Comparison of ENCODE assay signal across 7 cellular contexts in genomic region chr7:76395605-76396004, GRCh38. TPM values are rescaled to one million over a fixed set of nuclear protein-coding genes. Genes with fewer than 3 reads are reported as not detected.
DNase-seq lines count a peak whose midpoint lies in the region; ATAC-seq, FAIRE-seq and TF ChIP-seq lines count a peak whose summit lies in the region.
"Not testable (repeated sequence)": the region's sequence is repeated elsewhere in the genome, so short reads cannot be mapped to it uniquely, and the experiment has no call there.

No MANE protein-coding gene starts in this region.

- TF ChIP-seq POLR2A in A549 (IDR thresholded peaks at IDR 0.05; ENCODE audit: low read length) = not testable (repeated sequence)

- H3K4me2 ChIP-seq in A549; DND-41 (ENCODE audit: insufficient read depth, low read length); keratinocyte (ENCODE audit: control insufficient read depth, extremely low read depth, insufficient read depth, low read depth, low read length); neural progenitor cell: not testable (repeated sequence)

- not testable (repeated sequence) for H3K36me3 ChIP-seq in DND-41 (ENCODE audit: insufficient read depth, low read length); keratinocyte (ENCODE audit: control insufficient read depth in 2 of 2, extremely low read depth in 1 of 2, insufficient read depth in 2 of 2, low read length in 2 of 2); neural progenitor cell

- H3K9me3 Mint-ChIP-seq in IgD-negative memory B cell, neural progenitor cell: not testable (repeated sequence)

- WGBS in A549 (ENCODE audit: missing lambda C conversion rate) = 87% methylated on average over 14 of the region's 14 CpGs

- H3K27ac Mint-ChIP-seq in IgD-negative memory B cell (peak overlapping the region in 2 of 3 donors; percentile 69 to 86), neural progenitor cell (peak overlapping the region; percentile 60)

- not testable (repeated sequence) for ATAC-seq in A549; DND-41 (ENCODE audit: insufficient read depth, low read depth)

- not testable (repeated sequence) for H3K36me3 Mint-ChIP-seq in IgD-negative memory B cell, neural progenitor cell

- H3K4me1 Mint-ChIP-seq in IgD-negative memory B cell (peaks cover 16 to 21% (median 17%) of the 10 kb centered on the region in 3 donors), neural progenitor cell (peaks cover 35% of the 10 kb centered on the region)

- H3K9me3 ChIP-seq in A549; DND-41 (ENCODE audit: insufficient read depth, low read length, severe bottlenecking); keratinocyte (ENCODE audit: control insufficient read depth, low read depth, low read length); neural progenitor cell (ENCODE audit: low read depth): not testable (repeated sequence)

- TF ChIP-seq CTCF in A549 (IDR thresholded peaks at IDR 0.05); DND-41 (IDR thresholded peaks at IDR 0.05; ENCODE audit: borderline replicate concordance, extremely low read depth, low read length, poor library complexity, severe bottlenecking); keratinocyte (optimal IDR thresholded peaks at IDR 0.05 in 1 of 3, IDR thresholded peaks at IDR 0.05 in 1 of 3, conservative IDR thresholded peaks at IDR 0.05 in 1 of 3; ENCODE audit: extremely low read depth in 1 of 3, insufficient read depth in 2 of 3, low read length in 3 of 3); neural progenitor cell (IDR thresholded peaks at IDR 0.05): not testable (repeated sequence)

- peaks cover 30% of the 10 kb centered on the region for H3K4me1 ChIP-seq in A549
- H3K4me1 ChIP-seq in DND-41 (ENCODE audit: insufficient read depth, low read length) = peaks cover 16% of the 10 kb centered on the region
- H3K4me1 ChIP-seq in keratinocyte (ENCODE audit: control insufficient read depth, extremely low read depth, insufficient read depth, low read length) = peaks cover 24% of the 10 kb centered on the region
- not testable (repeated sequence) for H3K4me1 ChIP-seq in neural progenitor cell

- FAIRE-seq in A549 (lab: Jason Lieb, UNC); keratinocyte (lab: Jason Lieb, UNC): not testable (repeated sequence)

- not testable (repeated sequence) for H3K9me1 ChIP-seq in keratinocyte (ENCODE audit: control insufficient read depth, extremely low read depth, insufficient read depth, low read length)

- H4K20me1 ChIP-seq in DND-41 (ENCODE audit: insufficient read depth, low read length); keratinocyte (ENCODE audit: control insufficient read depth, extremely low read depth, insufficient read depth, low read length); neural progenitor cell (ENCODE audit: low read depth): not testable (repeated sequence)

- H3K27me3 Mint-ChIP-seq in IgD-negative memory B cell; neural progenitor cell (ENCODE audit: insufficient read depth, low read depth): not testable (repeated sequence)

- peak overlapping the region; percentile 23 to 98; a peak in 3 of 6 replicates for H3K27ac ChIP-seq in A549
- not testable (repeated sequence) for H3K27ac ChIP-seq in DND-41 (ENCODE audit: low read length); keratinocyte (ENCODE audit: control insufficient read depth, insufficient read depth, low read length); neural progenitor cell
- H3K27ac ChIP-seq in angular gyrus (ENCODE audit: low read depth, low read length) = peak overlapping the region; percentile 15
- peak overlapping the region; percentile 92 for H3K27ac ChIP-seq in caudate nucleus (ENCODE audit: low read depth, low read length)

- TF ChIP-seq RAD21 in A549 (conservative IDR thresholded peaks at IDR 0.05 in 1 of 2, IDR thresholded peaks at IDR 0.05 in 1 of 2) = not testable (repeated sequence)

- not testable (repeated sequence) for H3K4me3 ChIP-seq in A549; DND-41 (ENCODE audit: low read depth in 1 of 2, low read length in 2 of 2); keratinocyte (ENCODE audit: control insufficient read depth in 2 of 3, extremely low read depth in 1 of 3, insufficient read depth in 2 of 3, low read depth in 1 of 3, low read length in 3 of 3); neural progenitor cell

- H3K9ac ChIP-seq in DND-41 (ENCODE audit: low read depth, low read length); keratinocyte (ENCODE audit: control insufficient read depth, extremely low read depth, insufficient read depth, low read length); neural progenitor cell: not testable (repeated sequence)

- dilution Hi-C loops in keratinocyte (cut with MboI; ENCODE audit: extremely low pct_ligation_motif_present, low sequenced_read_pairs) = not testable (repeated sequence)

- TF ChIP-seq EP300 in A549 (IDR thresholded peaks at IDR 0.05) = not testable (repeated sequence)

- DNase-seq in A549 (ENCODE audit: low read depth in 1 of 2, low spot score in 1 of 2); DND-41; caudate nucleus (lab: John Stamatoyannopoulos, UW); keratinocyte (ENCODE audit: low read depth, low spot score); neural progenitor cell (ENCODE audit: low spot score): not testable (repeated sequence)

- CTCF ChIA-PET in A549 (lab: Yijun Ruan, JAX) = interaction anchor here (1.2 kb wide), 1 partner anchor 12 kb away, joined by 3 read pairs; no protein-coding TSS in a partner anchor

- POLR2A ChIA-PET in A549 (lab: Yijun Ruan, JAX) = not testable (repeated sequence)

- H3K79me2 ChIP-seq in DND-41 (ENCODE audit: insufficient read depth, low read length); keratinocyte (ENCODE audit: control insufficient read depth, insufficient read depth, low read length); neural progenitor cell (ENCODE audit: low read depth): not testable (repeated sequence)

- H3K4me3 Mint-ChIP-seq in IgD-negative memory B cell = peak overlapping the region in 2 of 4 donors; percentile 63 to 72
- not testable (repeated sequence) for H3K4me3 Mint-ChIP-seq in neural progenitor cell

- H3K27me3 ChIP-seq in DND-41 (ENCODE audit: insufficient read depth, low read length, poor library complexity); keratinocyte (ENCODE audit: control insufficient read depth, extremely low read depth, insufficient read depth, low read length); neural progenitor cell: not testable (repeated sequence)

- H2AFZ ChIP-seq in DND-41 (ENCODE audit: low read depth, low read length) = peak overlapping the region; percentile 44; the same call in 1 of the 2 replicates
- H2AFZ ChIP-seq in keratinocyte (ENCODE audit: control insufficient read depth, low read length) = peak overlapping the region; percentile 10
- H2AFZ ChIP-seq in neural progenitor cell (replicated peaks) = not testable (repeated sequence)

- H3F3A ChIP-seq in neural progenitor cell (ENCODE audit: low read depth) = peaks cover 25% of the 10 kb centered on the region

RNA-seq across cellular contexts. Expression of gene SSC4D, which starts 13.9 kb away (rescaled TPM):
- polyA plus RNA-seq in A549 (2011; rRNA removed) (0.45 and 0.91 TPM in 2 replicates), A549 (2017; fragmentation: RNase III; extraction: RNeasy Plus Mini Kit Qiagen cat#74134 plus additional on column Dnase treatment) (0.79 to 1.0 TPM (median 1.0 TPM) in 3 replicates), IgD-negative memory B cell (not detected), keratinocyte (0.98 to 1.6 TPM (median 1.1 TPM) in 3 replicates)
- polyA plus RNA-seq in A549 (2012; cell fraction: cytosol; rRNA removed) = 1.1 and 1.4 TPM in 2 replicates
- polyA plus RNA-seq in A549 (2012; cell fraction: nucleus; rRNA removed) = 1.7 and 2.3 TPM in 2 replicates
- 0.66 and 0.92 TPM in 2 replicates for polyA minus RNA-seq in A549 (2011; rRNA and poly(A)+ RNA removed)
- polyA plus RNA-seq in keratinocyte (2011; ENCODE audit: low read depth) = not detected
- 0.83 and 1.2 TPM in 2 replicates for polyA plus RNA-seq in keratinocyte (2011; cell fraction: cytosol; rRNA removed)
- polyA plus RNA-seq in keratinocyte (2011; cell fraction: nucleus; rRNA removed) = 1.6 and 2.0 TPM in 2 replicates
- polyA plus RNA-seq in keratinocyte (2012; ENCODE audit: low replicate concordance) = 0.76 and 0.88 TPM in 2 replicates
- polyA minus RNA-seq in keratinocyte = 0.13 to 0.73 TPM (median 0.48 TPM) in 3 replicates
- polyA minus RNA-seq in keratinocyte (2011; cell fraction: cytosol; rRNA and poly(A)+ RNA removed) = not detected
- 0.39 and 0.53 TPM in 2 replicates for polyA minus RNA-seq in keratinocyte (2011; cell fraction: nucleus; rRNA and poly(A)+ RNA removed)
- total RNA-seq in neural progenitor cell (ENCODE audit: low replicate concordance) = 0.43 and 6.8 TPM in 2 replicates

RNA-seq across cellular contexts. Expression of gene ZP3, which starts 29.1 kb away (rescaled TPM):
- polyA plus RNA-seq in A549 (2011; rRNA removed) (26.5 and 38.6 TPM in 2 replicates), A549 (2017; fragmentation: RNase III; extraction: RNeasy Plus Mini Kit Qiagen cat#74134 plus additional on column Dnase treatment) (19.5 to 21.4 TPM (median 20.1 TPM) in 3 replicates), IgD-negative memory B cell (4.1 TPM), keratinocyte (6.9 to 13.6 TPM (median 7.7 TPM) in 3 replicates)
- 23.7 and 28.6 TPM in 2 replicates for polyA plus RNA-seq in A549 (2012; cell fraction: cytosol; rRNA removed)
- polyA plus RNA-seq in A549 (2012; cell fraction: nucleus; rRNA removed) = 31.7 and 32.8 TPM in 2 replicates
- polyA minus RNA-seq in A549 (2011; rRNA and poly(A)+ RNA removed) = 80.6 and 90.3 TPM in 2 replicates
- 6.0 TPM for polyA plus RNA-seq in keratinocyte (2011; ENCODE audit: low read depth)
- 12.2 and 16.7 TPM in 2 replicates for polyA plus RNA-seq in keratinocyte (2011; cell fraction: cytosol; rRNA removed)
- polyA plus RNA-seq in keratinocyte (2011; cell fraction: nucleus; rRNA removed) = 7.9 and 10.3 TPM in 2 replicates
- 13.7 and 24.8 TPM in 2 replicates for polyA plus RNA-seq in keratinocyte (2012; ENCODE audit: low replicate concordance)
- 22.5 to 25.0 TPM (median 24.6 TPM) in 3 replicates for polyA minus RNA-seq in keratinocyte
- polyA minus RNA-seq in keratinocyte (2011; cell fraction: cytosol; rRNA and poly(A)+ RNA removed) = 14.0 TPM
- polyA minus RNA-seq in keratinocyte (2011; cell fraction: nucleus; rRNA and poly(A)+ RNA removed) = 4.6 and 5.6 TPM in 2 replicates
- total RNA-seq in neural progenitor cell (ENCODE audit: low replicate concordance) = 1.7 TPM in 1 of 2 replicates, not detected in the other

RNA-seq across cellular contexts. Expression of gene YWHAG, which starts 36.8 kb away (rescaled TPM):
- polyA plus RNA-seq in A549 (2011; rRNA removed) (140 and 141 TPM in 2 replicates), A549 (2017; fragmentation: RNase III; extraction: RNeasy Plus Mini Kit Qiagen cat#74134 plus additional on column Dnase treatment) (295 to 306 TPM (median 302 TPM) in 3 replicates), IgD-negative memory B cell (3.5 TPM), keratinocyte (88.1 to 130 TPM (median 116 TPM) in 3 replicates)
- polyA plus RNA-seq in A549 (2012; cell fraction: cytosol; rRNA removed) = 45.1 and 50.9 TPM in 2 replicates
- 40.3 and 49.7 TPM in 2 replicates for polyA plus RNA-seq in A549 (2012; cell fraction: nucleus; rRNA removed)
- polyA minus RNA-seq in A549 (2011; rRNA and poly(A)+ RNA removed) = 131 and 145 TPM in 2 replicates
- 55.4 TPM for polyA plus RNA-seq in keratinocyte (2011; ENCODE audit: low read depth)
- 122 and 131 TPM in 2 replicates for polyA plus RNA-seq in keratinocyte (2011; cell fraction: cytosol; rRNA removed)
- 139 and 153 TPM in 2 replicates for polyA plus RNA-seq in keratinocyte (2011; cell fraction: nucleus; rRNA removed)
- 142 and 228 TPM in 2 replicates for polyA plus RNA-seq in keratinocyte (2012; ENCODE audit: low replicate concordance)
- 96.6 to 165 TPM (median 132 TPM) in 3 replicates for polyA minus RNA-seq in keratinocyte
- polyA minus RNA-seq in keratinocyte (2011; cell fraction: cytosol; rRNA and poly(A)+ RNA removed) = 173 TPM
- 96.8 and 151 TPM in 2 replicates for polyA minus RNA-seq in keratinocyte (2011; cell fraction: nucleus; rRNA and poly(A)+ RNA removed)
- 179 and 190 TPM in 2 replicates for total RNA-seq in neural progenitor cell (ENCODE audit: low replicate concordance)
